In genomic region chr17:44492706-44493272, GRCh38 we compare ENCODE assay signal across 20 cellular contexts. TPM values are rescaled to one million over a fixed set of nuclear protein-coding genes. Genes with fewer than 3 reads are reported as not detected.
DNase-seq lines count a peak whose midpoint lies in the region; ATAC-seq, FAIRE-seq and TF ChIP-seq lines count a peak whose summit lies in the region.
"Had no signal": no experiment of that assay in that cellular context is flagged by ENCODE, and none has a peak within 500 bp of the region (broad histone marks: within the 10 kb centered on the region; RNA-seq: fewer than 3 reads in every experiment).

No MANE protein-coding gene starts in this region.

- no peak for DNase-seq in A549 (ENCODE audit: low read depth in 1 of 2, low spot score in 1 of 2)
- DNase-seq in HEK293T (ENCODE audit: extremely low spot score), result no peak
- DNase-seq in WTC11 (ENCODE audit: low spot score), result no peak
- DNase-seq in trophoblast cell, result no peak
- DNase-seq in A172 (ENCODE audit: low spot score), result no peak
- DNase-seq in pancreas, result no peak
- DNase-seq: BE2C; CD4-positive, alpha-beta memory T cell; DMS153; DMS79 treated with DMSO at 0.1 percent for 48 hours; EL; H9; HFFc6 had no signal

- CTCF ChIA-PET in A549 (lab: Yijun Ruan, JAX) (interaction anchor here (0.6 to 1.2 kb wide), 2 partner anchors 9 to 318 kb away, joined by 3 read pairs; no protein-coding TSS in a partner anchor), HEK293T (lab: Yijun Ruan, JAX) (interaction anchor here (1.0 kb wide), 1 partner anchor 40 kb away, joined by 3 read pairs; no protein-coding TSS in a partner anchor), WTC11 (lab: Charles Lee) (no interaction called here)

- no peak overlapping the region for H2AFZ ChIP-seq in trophoblast cell (ENCODE audit: insufficient read depth, low read length, poor library complexity)
- H2AFZ ChIP-seq: GM23338 had no signal

- peak; percentile 68 for FAIRE-seq in A549 (lab: Jason Lieb, UNC)
- no peak for FAIRE-seq in pancreas (lab: Jason Lieb, UNC)
- FAIRE-seq: A204.1, D721Med, G401.6, GM12891 had no signal

- H3K9me3 Mint-ChIP-seq in WTC11, result no peaks in the 10 kb centered on the region
- H3K9me3 Mint-ChIP-seq: CD4-positive, alpha-beta memory T cell; GM23338; H9; HFFc6 had no signal

- no peak overlapping the region for H4K91ac ChIP-seq in trophoblast cell (ENCODE audit: low read depth, low read length)

- no peak overlapping the region for H2BK12ac ChIP-seq in trophoblast cell (ENCODE audit: low read length)

- TF ChIP-seq EP300 in A549 (IDR thresholded peaks at IDR 0.05), result no peak

- H3K23ac ChIP-seq in trophoblast cell (ENCODE audit: low read length), result no peak overlapping the region

- no peak overlapping the region for H3K18ac ChIP-seq in trophoblast cell (ENCODE audit: low read length)

- intact Hi-C loops in pancreas (cut with DNase I), result no loop called here

- no peak overlapping the region for H3K27ac ChIP-seq in A549
- H3K27ac ChIP-seq in trophoblast cell (ENCODE audit: low read depth, low read length), result no peak overlapping the region
- no peak overlapping the region for H3K27ac ChIP-seq in pancreas
- H3K27ac ChIP-seq: C4-2B had no signal

- 96% methylated on average over 2 of the region's 2 CpGs for WGBS in A549 (ENCODE audit: missing lambda C conversion rate)
- WGBS in trophoblast cell (ENCODE audit: extremely low coverage, insufficient coverage, insufficient read length), result no CpG with 5 or more reads among the region's 2 CpGs
- WGBS in pancreas, 2 donors, result 92 to 94% methylated on average over 2 of the region's 2 CpGs

- no peak overlapping the region for H3K9ac ChIP-seq in trophoblast cell (ENCODE audit: low read length)

- no peak overlapping the region for H2BK120ac ChIP-seq in trophoblast cell (ENCODE audit: insufficient read depth, low read length, poor library complexity)

- no peak overlapping the region for H4K8ac ChIP-seq in trophoblast cell (ENCODE audit: low read depth, low read length)

- H3K27ac Mint-ChIP-seq in WTC11, result peak overlapping the region; percentile 70; the same call in 1 of the 2 replicates
- H3K27ac Mint-ChIP-seq: CD4-positive, alpha-beta memory T cell; GM23338; H9; HFFc6 had no signal

- peak in 1 of 2 experiments; percentile 49; a peak in 2 of 6 replicates for ATAC-seq in A549
- ATAC-seq in WTC11, result no peak
- no peak for ATAC-seq in GM18870 (IDR thresholded peaks at IDR 0.05; ENCODE audit: unreplicated experiment)
- ATAC-seq in pancreas, result no peak
- ATAC-seq: GM23338 had no signal

- H3K4me3 Mint-ChIP-seq in WTC11, result no peak overlapping the region
- H3K4me3 Mint-ChIP-seq: GM23338, H9, HFFc6 had no signal

- TF ChIP-seq RAD21 in A549 (conservative IDR thresholded peaks at IDR 0.05 in 1 of 2, IDR thresholded peaks at IDR 0.05 in 1 of 2), result no peak

- POLR2A ChIA-PET in A549 (lab: Yijun Ruan, JAX), result interaction anchor here (1.0 kb wide), 1 partner anchor 11 kb away, joined by 3 read pairs; no protein-coding TSS in a partner anchor
- POLR2A ChIA-PET in HEK293T (lab: Yijun Ruan, JAX), result no interaction called here
- POLR2A ChIA-PET in WTC11 (lab: Charles Lee), result no interaction called here

- H2AK5ac ChIP-seq in trophoblast cell (ENCODE audit: low read length), result no peak overlapping the region

- peaks cover 2% of the 10 kb centered on the region in 2 experiments for H3K36me3 ChIP-seq in trophoblast cell (ENCODE audit: control insufficient read depth in 1 of 2, insufficient read depth in 2 of 2, low read length in 2 of 2)
- H3K36me3 ChIP-seq in pancreas, result no peaks in the 10 kb centered on the region

- H3K9me3 ChIP-seq in A549, result no peaks in the 10 kb centered on the region
- no peaks in the 10 kb centered on the region for H3K9me3 ChIP-seq in trophoblast cell (ENCODE audit: insufficient read depth, low read depth, low read length)
- H3K9me3 ChIP-seq in pancreas, result no peaks in the 10 kb centered on the region
- H3K9me3 ChIP-seq: BE2C had no signal

- peaks cover 12% of the 10 kb centered on the region for H3K36me3 Mint-ChIP-seq in WTC11

- TF ChIP-seq POLR2A in A549 (IDR thresholded peaks at IDR 0.05; ENCODE audit: low read length), result no peak

- no peak overlapping the region for H4K12ac ChIP-seq in trophoblast cell (ENCODE audit: low read depth, low read length)

- H3K79me2 ChIP-seq in trophoblast cell (ENCODE audit: control insufficient read depth, insufficient read depth, low read length, poor library complexity), result peaks cover 12% of the 10 kb centered on the region

- TF ChIP-seq CTCF in A549 (IDR thresholded peaks at IDR 0.05), result no peak
- TF ChIP-seq CTCF in WTC11 (IDR thresholded peaks at IDR 0.05), result no peak
- TF ChIP-seq CTCF in pancreas (IDR thresholded peaks at IDR 0.05), result no peak

- H3K14ac ChIP-seq in trophoblast cell (ENCODE audit: low read length), result no peak overlapping the region

- H3K4me2 ChIP-seq in A549, result no peak overlapping the region
- H3K4me2 ChIP-seq in trophoblast cell (ENCODE audit: low read length), result no peak overlapping the region
- H3K4me2 ChIP-seq: GM23338 had no signal

- no peak overlapping the region for H3K4me3 ChIP-seq in A549
- no peak overlapping the region for H3K4me3 ChIP-seq in trophoblast cell (ENCODE audit: low read depth, low read length)
- no peak overlapping the region for H3K4me3 ChIP-seq in pancreas
- H3K4me3 ChIP-seq: GM23338 had no signal

- H3K4me1 ChIP-seq in A549 (no peaks in the 10 kb centered on the region), trophoblast cell (ENCODE audit: control insufficient read depth in 1 of 2, insufficient read depth in 2 of 2, low read length in 2 of 2) (no peaks in the 10 kb centered on the region), pancreas (no peaks in the 10 kb centered on the region)
- H3K4me1 ChIP-seq: BE2C had no signal

- H3K27me3 ChIP-seq in trophoblast cell (ENCODE audit: insufficient read depth, low read length) (no peaks in the 10 kb centered on the region), pancreas (no peaks in the 10 kb centered on the region)
- H3K27me3 ChIP-seq: BE2C had no signal

- no peaks in the 10 kb centered on the region for H3K27me3 Mint-ChIP-seq in WTC11 (ENCODE audit: low read depth)
- H3K27me3 Mint-ChIP-seq: CD4-positive, alpha-beta memory T cell had no signal

- 0 out of 2 replicates have a peak, but pooled peaks cover 4% of the 10 kb centered on the region for H3K4me1 Mint-ChIP-seq in WTC11
- H3K4me1 Mint-ChIP-seq: GM23338, H9 had no signal

- no peak overlapping the region for H2BK5ac ChIP-seq in trophoblast cell (ENCODE audit: low read depth, low read length, poor library complexity)

- peak overlapping the region; percentile 79 for H3K4ac ChIP-seq in trophoblast cell (ENCODE audit: low read depth, low read length)

- no peaks in the 10 kb centered on the region for H3K79me1 ChIP-seq in trophoblast cell (ENCODE audit: low read length)

TF ChIP-seq in A549, 52 proteins besides CTCF, POLR2A, EP300 and RAD21 (continues in another document):
- TF ChIP-seq E2F6 (IDR thresholded peaks at IDR 0.05; ENCODE audit: borderline replicate concordance, low read depth) (no peak), EHF (CRISPR knock-in tag; IDR thresholded peaks at IDR 0.05) (no peak), ZFP36 (IDR thresholded peaks at IDR 0.05; ENCODE audit: borderline replicate concordance, partially characterized antibody) (no peak), GATA3 (IDR thresholded peaks at IDR 0.05; ENCODE audit: borderline replicate concordance) (no peak), RCOR1 (IDR thresholded peaks at IDR 0.05; ENCODE audit: low read depth, low read length) (no peak), CEBPB (IDR thresholded peaks at IDR 0.05) (no peak)

TF ChIP-seq in HEK293T, 16 proteins besides CTCF, POLR2A, EP300 and RAD21 (continues in another document):
- TF ChIP-seq ZNF384 (IDR thresholded peaks at IDR 0.05) (peak; percentile 96), PKNOX1 (IDR thresholded peaks at IDR 0.05) (peak; percentile 46; the same call in 1 of the 2 replicates), LEF1 (IDR thresholded peaks at IDR 0.05; ENCODE audit: borderline replicate concordance) (no peak), NFRKB (IDR thresholded peaks at IDR 0.05) (no peak), CTBP1 (IDR thresholded peaks at IDR 0.05; ENCODE audit: borderline replicate concordance) (peak; percentile 28; the same call in 1 of the 2 replicates), TARDBP (IDR thresholded peaks at IDR 0.05) (no peak)

TF ChIP-seq in WTC11, 78 proteins besides CTCF, POLR2A, EP300 and RAD21 (continues in another document):
- TF ChIP-seq ZNF232 (CRISPR knock-in tag; IDR thresholded peaks at IDR 0.05) (no peak), ATF2 (CRISPR knock-in tag; IDR thresholded peaks at IDR 0.05; ENCODE audit: borderline replicate concordance, low read depth) (no peak), IRF1 (CRISPR knock-in tag; IDR thresholded peaks at IDR 0.05) (no peak)

RNA-seq across cellular contexts. Expression of gene GPATCH8, which starts 10.4 kb away (rescaled TPM):
- polyA plus RNA-seq in A549 (2011; rRNA removed), result 24.9 and 27.3 TPM in 2 replicates
- 10.2 and 11.2 TPM in 2 replicates for polyA plus RNA-seq in A549 (2012; cell fraction: cytosol; rRNA removed)
- 28.3 and 30.8 TPM in 2 replicates for polyA plus RNA-seq in A549 (2012; cell fraction: nucleus; rRNA removed)
- 20.6 to 21.7 TPM (median 21.7 TPM) in 3 replicates for polyA plus RNA-seq in A549 (2017; fragmentation: RNase III; extraction: RNeasy Plus Mini Kit Qiagen cat#74134 plus additional on column Dnase treatment)
- 24.0 and 25.0 TPM in 2 replicates for polyA minus RNA-seq in A549 (2011; rRNA and poly(A)+ RNA removed)
- 51.9 to 52.4 TPM (median 51.9 TPM) in 3 replicates for total RNA-seq in WTC11 (2021)
- 22.0 and 22.6 TPM in 2 replicates for polyA plus RNA-seq in trophoblast cell (2013)
- total RNA-seq in A172 (2014; rRNA removed; shearing (Covaris generic)), result 13.6 and 19.3 TPM in 2 replicates
- total RNA-seq in pancreas, result 10 to 100 TPM; 13.2 to 23.2 (median 14.5) TPM
- polyA plus RNA-seq in pancreas, result 10 to 100 TPM in 1 of 2 donors, 1 to 10 TPM in 1; 9.8 to 10.5 TPM
